In genomic region chr10:77496941-77497420, GRCh38 we compare ENCODE assay signal across 2 cellular contexts.
TF ChIP-seq lines count a peak whose summit lies in the region.

No MANE protein-coding gene starts in this region.

TF ChIP-seq in SK-N-SH, 30 proteins besides CTCF, POLR2A, EP300 and RAD21 (continued from another document):
- TF ChIP-seq, protein P1, sequence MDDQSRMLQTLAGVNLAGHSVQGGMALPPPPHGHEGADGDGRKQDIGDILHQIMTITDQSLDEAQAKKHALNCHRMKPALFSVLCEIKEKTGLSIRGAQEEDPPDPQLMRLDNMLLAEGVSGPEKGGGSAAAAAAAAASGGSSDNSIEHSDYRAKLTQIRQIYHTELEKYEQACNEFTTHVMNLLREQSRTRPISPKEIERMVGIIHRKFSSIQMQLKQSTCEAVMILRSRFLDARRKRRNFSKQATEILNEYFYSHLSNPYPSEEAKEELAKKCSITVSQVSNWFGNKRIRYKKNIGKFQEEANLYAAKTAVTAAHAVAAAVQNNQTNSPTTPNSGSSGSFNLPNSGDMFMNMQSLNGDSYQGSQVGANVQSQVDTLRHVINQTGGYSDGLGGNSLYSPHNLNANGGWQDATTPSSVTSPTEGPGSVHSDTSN (IDR thresholded peaks at IDR 0.05): no peak
- TF ChIP-seq, protein P2, sequence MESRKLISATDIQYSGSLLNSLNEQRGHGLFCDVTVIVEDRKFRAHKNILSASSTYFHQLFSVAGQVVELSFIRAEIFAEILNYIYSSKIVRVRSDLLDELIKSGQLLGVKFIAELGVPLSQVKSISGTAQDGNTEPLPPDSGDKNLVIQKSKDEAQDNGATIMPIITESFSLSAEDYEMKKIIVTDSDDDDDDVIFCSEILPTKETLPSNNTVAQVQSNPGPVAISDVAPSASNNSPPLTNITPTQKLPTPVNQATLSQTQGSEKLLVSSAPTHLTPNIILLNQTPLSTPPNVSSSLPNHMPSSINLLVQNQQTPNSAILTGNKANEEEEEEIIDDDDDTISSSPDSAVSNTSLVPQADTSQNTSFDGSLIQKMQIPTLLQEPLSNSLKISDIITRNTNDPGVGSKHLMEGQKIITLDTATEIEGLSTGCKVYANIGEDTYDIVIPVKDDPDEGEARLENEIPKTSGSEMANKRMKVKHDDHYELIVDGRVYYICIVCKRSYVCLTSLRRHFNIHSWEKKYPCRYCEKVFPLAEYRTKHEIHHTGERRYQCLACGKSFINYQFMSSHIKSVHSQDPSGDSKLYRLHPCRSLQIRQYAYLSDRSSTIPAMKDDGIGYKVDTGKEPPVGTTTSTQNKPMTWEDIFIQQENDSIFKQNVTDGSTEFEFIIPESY (IDR thresholded peaks at IDR 0.05; ENCODE audit: borderline replicate concordance, low read depth): no peak
- TF ChIP-seq CHD2 (IDR thresholded peaks at IDR 0.05; ENCODE audit: low read length, partially characterized antibody) (no peak), RFX5 (IDR thresholded peaks at IDR 0.05; ENCODE audit: low read length) (no peak), SMC3 (IDR thresholded peaks at IDR 0.05; ENCODE audit: low read depth, low read length) (no peak), IRF3 (IDR thresholded peaks at IDR 0.05; ENCODE audit: low read depth, low read length) (no peak), TEAD4 (IDR thresholded peaks at IDR 0.05; ENCODE audit: borderline replicate concordance, insufficient read depth) (no peak), NRF1 (IDR thresholded peaks at IDR 0.05; ENCODE audit: low read depth, low read length) (no peak), POLR2AphosphoS5 (IDR thresholded peaks at IDR 0.05; ENCODE audit: low read depth, low read length) (no peak)
- TF ChIP-seq, protein P3, sequence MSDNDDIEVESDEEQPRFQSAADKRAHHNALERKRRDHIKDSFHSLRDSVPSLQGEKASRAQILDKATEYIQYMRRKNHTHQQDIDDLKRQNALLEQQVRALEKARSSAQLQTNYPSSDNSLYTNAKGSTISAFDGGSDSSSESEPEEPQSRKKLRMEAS (IDR thresholded peaks at IDR 0.05; ENCODE audit: low read depth): no peak

TF ChIP-seq in SK-N-SH treated with all-trans-retinoic acid at 6 μM for 48 hours, 23 proteins besides CTCF, POLR2A, EP300 and RAD21 (continued from another document):
- TF ChIP-seq, protein P4, sequence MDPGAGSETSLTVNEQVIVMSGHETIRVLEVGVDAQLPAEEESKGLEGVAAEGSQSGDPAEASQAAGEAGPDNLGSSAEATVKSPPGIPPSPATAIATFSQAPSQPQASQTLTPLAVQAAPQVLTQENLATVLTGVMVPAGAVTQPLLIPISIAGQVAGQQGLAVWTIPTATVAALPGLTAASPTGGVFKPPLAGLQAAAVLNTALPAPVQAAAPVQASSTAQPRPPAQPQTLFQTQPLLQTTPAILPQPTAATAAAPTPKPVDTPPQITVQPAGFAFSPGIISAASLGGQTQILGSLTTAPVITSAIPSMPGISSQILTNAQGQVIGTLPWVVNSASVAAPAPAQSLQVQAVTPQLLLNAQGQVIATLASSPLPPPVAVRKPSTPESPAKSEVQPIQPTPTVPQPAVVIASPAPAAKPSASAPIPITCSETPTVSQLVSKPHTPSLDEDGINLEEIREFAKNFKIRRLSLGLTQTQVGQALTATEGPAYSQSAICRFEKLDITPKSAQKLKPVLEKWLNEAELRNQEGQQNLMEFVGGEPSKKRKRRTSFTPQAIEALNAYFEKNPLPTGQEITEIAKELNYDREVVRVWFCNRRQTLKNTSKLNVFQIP (CRISPR knock-in tag; IDR thresholded peaks at IDR 0.05; ENCODE audit: borderline replicate concordance, low read depth): no peak
- TF ChIP-seq ZFP30 (CRISPR knock-in tag; IDR thresholded peaks at IDR 0.05): no peak
- TF ChIP-seq ARNTL (CRISPR knock-in tag; IDR thresholded peaks at IDR 0.05; ENCODE audit: borderline replicate concordance, low read depth): no peak
- TF ChIP-seq ZNF70 (CRISPR knock-in tag; IDR thresholded peaks at IDR 0.05): no peak
- no peak for TF ChIP-seq ISL1 (CRISPR knock-in tag; IDR thresholded peaks at IDR 0.05)
- no peak for TF ChIP-seq CSDC2 (CRISPR knock-in tag; IDR thresholded peaks at IDR 0.05)
TF ChIP-seq in SK-N-SH treated with all-trans-retinoic acid at 6 μM for 48 hours: peak in this region for 0.
